Comparison of ENCODE assay signal across 26 cellular contexts in the genomic region with DNA sequence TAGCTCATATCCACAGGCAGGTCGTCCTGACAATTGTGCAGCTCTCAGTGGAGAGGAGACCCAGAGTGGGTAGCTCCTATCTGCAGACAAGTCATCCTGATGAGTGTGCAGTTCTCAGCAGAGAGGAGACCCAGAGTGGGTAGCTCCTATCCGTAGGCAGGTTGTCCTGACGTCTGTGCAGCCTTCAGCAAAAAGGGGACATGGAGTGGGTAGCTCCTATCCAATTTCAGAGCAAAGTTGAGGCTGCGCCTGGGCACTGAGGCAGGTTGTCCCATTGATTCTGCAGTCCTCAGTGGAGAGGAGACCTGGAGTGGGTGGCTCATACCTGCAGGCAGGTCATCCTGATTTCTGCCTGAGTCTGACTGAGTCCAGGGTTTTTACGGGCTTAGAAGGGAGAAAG.
"Had no signal": no experiment of that assay in that cellular context is flagged by ENCODE, and none has a peak within 500 bp of the region (broad histone marks: within the 10 kb centered on the region; RNA-seq: fewer than 3 reads in every experiment).

No MANE protein-coding gene starts in this region.

- H3K36me3 ChIP-seq: adrenal gland, brain microvascular endothelial cell, Peyer's patch had no signal

- H3K27me3 Mint-ChIP-seq: activated CD4-positive, alpha-beta T cell treated with anti-CD3 and anti-CD28 coated beads for 36 hours; activated CD4-positive, alpha-beta T cell treated with anti-CD3 and anti-CD28 coated beads, Interleukin-2, amount 10 ng/mL, durations not matched to agents 7 days and 5 days had no signal

- H3K27ac ChIP-seq: adrenal gland, brain microvascular endothelial cell, Peyer's patch had no signal

- H3K4me1 ChIP-seq: adrenal gland, Peyer's patch had no signal

- H3K4me3 Mint-ChIP-seq: activated CD4-positive, alpha-beta T cell treated with anti-CD3 and anti-CD28 coated beads for 36 hours; activated CD4-positive, alpha-beta T cell treated with anti-CD3 and anti-CD28 coated beads, Interleukin-2, amount 10 ng/mL, durations not matched to agents 7 days and 5 days; activated CD8-positive, alpha-beta T cell treated with anti-CD3 and anti-CD28 coated beads, Interleukin-2, amount 10 ng/mL, durations not matched to agents 7 days and 5 days; activated naive CD4-positive, alpha-beta T cell treated with anti-CD3 and anti-CD28 coated beads for 36 hours; activated T-cell treated with anti-CD3 and anti-CD28 coated beads, Interleukin-2, amount 50 U/mL, for 4 hours; activated T-helper 1 cell treated with anti-CD3 and anti-CD28 coated beads, Interleukin-12 subunit alpha, Interleukin-12 subunit beta, Interleukin-2, Interleukin-4 antibody, amounts not matched to agents 30 ng/mL and 10 ng/mL and 1 ng/mL, durations not matched to agents 14 hours and 24 hours and 36 hours had no signal

- ATAC-seq: activated CD4-positive, alpha-beta T cell treated with anti-CD3 and anti-CD28 coated beads for 36 hours; activated CD8-positive, alpha-beta T cell treated with anti-CD3 and anti-CD28 coated beads, Interleukin-2, amount 10 ng/mL, durations not matched to agents 7 days and 5 days; activated naive CD4-positive, alpha-beta T cell treated with anti-CD3 and anti-CD28 coated beads, Interleukin-2, amount 50 U/mL, for 72 hours; activated T-cell treated with anti-CD3 and anti-CD28 coated beads, Interleukin-2, amount 50 U/mL, for 4 hours; PC-3 had no signal

- H3K27ac Mint-ChIP-seq: activated CD4-positive, alpha-beta T cell treated with anti-CD3 and anti-CD28 coated beads for 36 hours; activated CD4-positive, alpha-beta T cell treated with anti-CD3 and anti-CD28 coated beads, Interleukin-2, amount 10 ng/mL, durations not matched to agents 7 days and 5 days; activated CD8-positive, alpha-beta T cell treated with anti-CD3 and anti-CD28 coated beads, Interleukin-2, amount 10 ng/mL, durations not matched to agents 7 days and 5 days; activated naive CD4-positive, alpha-beta T cell treated with anti-CD3 and anti-CD28 coated beads for 36 hours; activated naive CD4-positive, alpha-beta T cell treated with anti-CD3 and anti-CD28 coated beads, Interleukin-2, amount 50 U/mL, for 72 hours; activated T-helper 1 cell treated with anti-CD3 and anti-CD28 coated beads, Interleukin-12 subunit alpha, Interleukin-12 subunit beta, Interleukin-2, Interleukin-4 antibody, amounts not matched to agents 30 ng/mL and 10 ng/mL and 1 ng/mL, durations not matched to agents 14 hours and 24 hours and 36 hours had no signal

- H3K4me3 ChIP-seq: adrenal gland, Peyer's patch had no signal

- H3K27me3 ChIP-seq: adrenal gland, brain microvascular endothelial cell, Peyer's patch had no signal

- DNase-seq: activated CD4-positive, alpha-beta T cell treated with anti-CD3 and anti-CD28 coated beads for 36 hours; activated CD4-positive, alpha-beta T cell treated with anti-CD3 and anti-CD28 coated beads, Interleukin-2, amount 10 ng/mL, durations not matched to agents 7 days and 5 days; activated CD4-positive, alpha-beta T cell treated with anti-CD3 and anti-CD28 coated beads, Interleukin-2, amount 50 U/mL, for 48 hours; activated CD8-positive, alpha-beta memory T cell treated with anti-CD3 and anti-CD28 coated beads, Interleukin-2, amount 50 U/mL, for 4 hours; activated CD8-positive, alpha-beta T cell treated with anti-CD3 and anti-CD28 coated beads, Interleukin-2, amount 10 ng/mL, durations not matched to agents 7 days and 5 days; activated gamma-delta T cell treated with Interleukin-2 at 50 U/mL for 16 hours; activated naive CD4-positive, alpha-beta T cell treated with anti-CD3 and anti-CD28 coated beads for 36 hours; activated T-cell treated with anti-CD3 and anti-CD28 coated beads for 4 hours; activated T-cell treated with anti-CD3 and anti-CD28 coated beads, Interleukin-2, amount 50 U/mL, for 4 hours; adrenal gland; brain microvascular endothelial cell; central memory CD4-positive, alpha-beta T cell; NCI-H1105; NCI-H1417 treated with DMSO at 0.1 percent for 48 hours; NCI-H2029; NCI-H345; NCI-H524 treated with DMSO at 0.1 percent for 48 hours; PC-3; Peyer's patch; RPMI8226; SW 1271; T-helper 1 cell; T-helper 2 cell; T-helper 9 cell had no signal

- H3K9me3 ChIP-seq: adrenal gland, Peyer's patch had no signal

- H3K4me1 Mint-ChIP-seq: activated CD4-positive, alpha-beta T cell treated with anti-CD3 and anti-CD28 coated beads for 36 hours; activated CD4-positive, alpha-beta T cell treated with anti-CD3 and anti-CD28 coated beads, Interleukin-2, amount 10 ng/mL, durations not matched to agents 7 days and 5 days had no signal
